17 cellular contexts compared by ENCODE assay signal in the genomic region with DNA sequence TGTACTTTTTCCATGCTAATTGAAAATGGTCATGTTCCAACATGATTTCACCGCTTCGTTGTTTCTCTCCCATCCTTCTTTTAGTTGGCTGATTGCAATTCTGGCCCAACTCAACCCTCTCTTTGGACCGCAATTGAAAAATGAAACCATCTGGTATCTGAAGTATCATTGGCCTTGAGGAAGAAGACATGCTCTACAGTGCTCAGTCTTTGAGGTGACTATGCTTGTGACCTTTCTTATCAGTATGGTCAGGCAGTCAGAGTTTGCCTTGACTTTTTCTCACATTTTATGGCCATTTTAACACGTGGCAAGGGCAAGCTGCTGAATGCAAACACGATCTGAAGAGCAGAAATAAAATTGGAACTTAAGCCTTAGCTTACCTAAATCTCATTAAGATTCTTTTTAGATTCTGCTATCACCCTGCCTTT. TPM values are rescaled to one million over a fixed set of nuclear protein-coding genes. Genes with fewer than 3 reads are reported as not detected.
DNase-seq lines count a peak whose midpoint lies in the region; ATAC-seq and TF ChIP-seq lines count a peak whose summit lies in the region.
"Had no signal": no experiment of that assay in that cellular context is flagged by ENCODE, and none has a peak within 500 bp of the region (broad histone marks: within the 10 kb centered on the region; RNA-seq: fewer than 3 reads in every experiment).

No MANE protein-coding gene starts in this region.

- H3K4me3 Mint-ChIP-seq in activated CD8-positive, alpha-beta memory T cell treated with anti-CD3 and anti-CD28 coated beads, Interleukin-2, amount 10 ng/mL, durations not matched to agents 7 days and 5 days: no peak overlapping the region
- no peak overlapping the region for H3K4me3 Mint-ChIP-seq in activated naive CD8-positive, alpha-beta T cell treated with anti-CD3 and anti-CD28 coated beads, Interleukin-2, amount 50 U/mL, for 24 hours
- H3K4me3 Mint-ChIP-seq in glutamatergic neuron (ENCODE audit: unreplicated experiment): no peak overlapping the region
- H3K4me3 Mint-ChIP-seq: CD4-positive, CD25-positive, alpha-beta regulatory T cell had no signal

- H3K27me3 Mint-ChIP-seq in activated CD8-positive, alpha-beta memory T cell treated with anti-CD3 and anti-CD28 coated beads, Interleukin-2, amount 10 ng/mL, durations not matched to agents 7 days and 5 days: no peaks in the 10 kb centered on the region
- H3K27me3 Mint-ChIP-seq in activated naive CD8-positive, alpha-beta T cell treated with anti-CD3 and anti-CD28 coated beads, Interleukin-2, amount 50 U/mL, for 24 hours: no peaks in the 10 kb centered on the region
- H3K27me3 Mint-ChIP-seq in glutamatergic neuron (ENCODE audit: unreplicated experiment): no peaks in the 10 kb centered on the region
- H3K27me3 Mint-ChIP-seq: CD4-positive, CD25-positive, alpha-beta regulatory T cell had no signal

- H3K27ac Mint-ChIP-seq in activated CD8-positive, alpha-beta memory T cell treated with anti-CD3 and anti-CD28 coated beads, Interleukin-2, amount 10 ng/mL, durations not matched to agents 7 days and 5 days: no peak overlapping the region
- H3K27ac Mint-ChIP-seq in activated naive CD8-positive, alpha-beta T cell treated with anti-CD3 and anti-CD28 coated beads, Interleukin-2, amount 50 U/mL, for 24 hours: peak overlapping the region; percentile 62
- peak overlapping the region; percentile 46 for H3K27ac Mint-ChIP-seq in glutamatergic neuron (ENCODE audit: unreplicated experiment)

- TF ChIP-seq CTCF in glutamatergic neuron (IDR thresholded peaks at IDR 0.05; ENCODE audit: partially characterized antibody, unreplicated experiment) (no peak), sigmoid colon (IDR thresholded peaks at IDR 0.05) (no peak), upper lobe of right lung (IDR thresholded peaks at IDR 0.05) (no peak), uterus (IDR thresholded peaks at IDR 0.05) (no peak)

- TF ChIP-seq POLR2A in sigmoid colon (IDR thresholded peaks at IDR 0.05) (no peak), uterus (IDR thresholded peaks at IDR 0.05) (no peak)

- peak; percentile 8 for DNase-seq in activated CD8-positive, alpha-beta memory T cell treated with anti-CD3 and anti-CD28 coated beads, Interleukin-2, amount 50 U/mL, for 48 hours
- no peak for DNase-seq in activated CD8-positive, alpha-beta memory T cell treated with anti-CD3 and anti-CD28 coated beads, Interleukin-2, amount 10 ng/mL, durations not matched to agents 7 days and 5 days
- DNase-seq in activated naive CD8-positive, alpha-beta T cell treated with anti-CD3 and anti-CD28 coated beads, Interleukin-2, amount 50 U/mL, for 24 hours: no peak
- DNase-seq in glutamatergic neuron (no peak), sigmoid colon (no peak), upper lobe of right lung (no peak), uterus (no peak), NOMO-1 treated with dmso at 0.1 percent for 144 hours (lab: John Stamatoyannopoulos, UW; ENCODE audit: unreplicated experiment) (no peak)
- DNase-seq: activated CD4-positive, CD25-positive, alpha-beta regulatory T cell; amniotic stem cell; CD4-positive, CD25-positive, alpha-beta regulatory T cell; GOT3; NCI-H2029; NCI-H526 treated with DMSO at 0.1 percent for 48 hours; SW 1271 had no signal

- H3K27me3 ChIP-seq in sigmoid colon: no peaks in the 10 kb centered on the region
- no peaks in the 10 kb centered on the region for H3K27me3 ChIP-seq in upper lobe of right lung
- H3K27me3 ChIP-seq in uterus: no peaks in the 10 kb centered on the region
- H3K27me3 ChIP-seq: Peyer's patch had no signal

- H3K4me1 ChIP-seq in sigmoid colon (peaks cover 0 to 45% (median 38%) of the 10 kb centered on the region in 4 donors), upper lobe of right lung (peaks cover 22% of the 10 kb centered on the region), uterus (no peaks in the 10 kb centered on the region)

- CTCF ChIA-PET in activated CD8-positive, alpha-beta memory T cell treated with anti-CD3 and anti-CD28 coated beads, Interleukin-2, amount 10 ng/mL, durations not matched to agents 7 days and 5 days (lab: Charles Lee): no interaction called here

- H3K4me1 Mint-ChIP-seq in activated CD8-positive, alpha-beta memory T cell treated with anti-CD3 and anti-CD28 coated beads, Interleukin-2, amount 10 ng/mL, durations not matched to agents 7 days and 5 days: peaks cover 20% of the 10 kb centered on the region
- peaks cover 31% of the 10 kb centered on the region for H3K4me1 Mint-ChIP-seq in activated naive CD8-positive, alpha-beta T cell treated with anti-CD3 and anti-CD28 coated beads, Interleukin-2, amount 50 U/mL, for 24 hours
- peaks cover 22% of the 10 kb centered on the region for H3K4me1 Mint-ChIP-seq in glutamatergic neuron (ENCODE audit: low read depth, unreplicated experiment)

- intact Hi-C loops in sigmoid colon (cut with DNase I): no loop called here
- intact Hi-C loops in upper lobe of right lung (cut with DNase I): no loop called here
- intact Hi-C loops in uterus (cut with DNase I; ENCODE audit: low total_unique reads): no loop called here

- H3K9me3 ChIP-seq in sigmoid colon (no peaks in the 10 kb centered on the region), upper lobe of right lung (no peaks in the 10 kb centered on the region), uterus (no peaks in the 10 kb centered on the region)
- H3K9me3 ChIP-seq: Peyer's patch had no signal

- H3K9me3 Mint-ChIP-seq in activated CD8-positive, alpha-beta memory T cell treated with anti-CD3 and anti-CD28 coated beads, Interleukin-2, amount 10 ng/mL, durations not matched to agents 7 days and 5 days (ENCODE audit: low read depth): peaks cover 2% of the 10 kb centered on the region
- H3K9me3 Mint-ChIP-seq in activated naive CD8-positive, alpha-beta T cell treated with anti-CD3 and anti-CD28 coated beads, Interleukin-2, amount 50 U/mL, for 24 hours: no peaks in the 10 kb centered on the region
- no peaks in the 10 kb centered on the region for H3K9me3 Mint-ChIP-seq in glutamatergic neuron (ENCODE audit: unreplicated experiment)

- H3K4me3 ChIP-seq in sigmoid colon: no peak overlapping the region
- no peak overlapping the region for H3K4me3 ChIP-seq in upper lobe of right lung
- no peak overlapping the region for H3K4me3 ChIP-seq in uterus
- H3K4me3 ChIP-seq: Peyer's patch, skin epidermis had no signal

- WGBS in sigmoid colon, 2 donors: 67 to 76% methylated on average over 5 of the region's 5 CpGs

- H3K36me3 Mint-ChIP-seq in activated CD8-positive, alpha-beta memory T cell treated with anti-CD3 and anti-CD28 coated beads, Interleukin-2, amount 10 ng/mL, durations not matched to agents 7 days and 5 days: peaks cover 45% of the 10 kb centered on the region
- peaks cover 46% of the 10 kb centered on the region for H3K36me3 Mint-ChIP-seq in activated naive CD8-positive, alpha-beta T cell treated with anti-CD3 and anti-CD28 coated beads, Interleukin-2, amount 50 U/mL, for 24 hours (ENCODE audit: low read depth)
- peaks cover 11% of the 10 kb centered on the region for H3K36me3 Mint-ChIP-seq in glutamatergic neuron (ENCODE audit: unreplicated experiment)

- H3K36me3 ChIP-seq in sigmoid colon (peaks cover 0 to 8% (median 2%) of the 10 kb centered on the region in 4 donors), upper lobe of right lung (peaks cover 34% of the 10 kb centered on the region), uterus (no peaks in the 10 kb centered on the region)

- H3K27ac ChIP-seq in sigmoid colon: peak overlapping the region; percentile 45 to 72 (median 62)
- H3K27ac ChIP-seq in upper lobe of right lung: no peak overlapping the region
- H3K27ac ChIP-seq in uterus: peak overlapping the region in 1 of 2 donors; percentile 11
- H3K27ac ChIP-seq: Peyer's patch had no signal

- no peak for ATAC-seq in activated CD8-positive, alpha-beta memory T cell treated with anti-CD3 and anti-CD28 coated beads, Interleukin-2, amount 10 ng/mL, durations not matched to agents 7 days and 5 days
- no peak for ATAC-seq in activated naive CD8-positive, alpha-beta T cell treated with anti-CD3 and anti-CD28 coated beads, Interleukin-2, amount 50 U/mL, for 24 hours
- no peak for ATAC-seq in upper lobe of right lung

- TF ChIP-seq EP300 in sigmoid colon (IDR thresholded peaks at IDR 0.05): no peak

RNA-seq across cellular contexts. Expression of a gene that starts 36.0 kb away (rescaled TPM):
- total RNA-seq in activated CD8-positive, alpha-beta memory T cell treated with anti-CD3 and anti-CD28 coated beads, Interleukin-2, amount 10 ng/mL, durations not matched to agents 7 days and 5 days: 10 to 100 TPM; 11.2 to 14.7 TPM
- total RNA-seq in glutamatergic neuron (ENCODE audit: unreplicated experiment): 16.6 TPM
- total RNA-seq in sigmoid colon: 10 to 100 TPM; 47.9 to 58.5 (median 56.6) TPM
- polyA plus RNA-seq in sigmoid colon: 1 to 10 TPM; 4.4 to 6.6 (median 6.6) TPM
- total RNA-seq in upper lobe of right lung: 47.4 TPM
- 10 to 100 TPM; 19.7 to 40.1 (median 35.2) TPM for total RNA-seq in uterus

RNA-seq across cellular contexts. Expression of a gene that starts 36.6 kb away (rescaled TPM):
- total RNA-seq in activated CD8-positive, alpha-beta memory T cell treated with anti-CD3 and anti-CD28 coated beads, Interleukin-2, amount 10 ng/mL, durations not matched to agents 7 days and 5 days: 100 to 1,000 TPM; 110 to 144 TPM
- total RNA-seq in glutamatergic neuron (ENCODE audit: unreplicated experiment) (95.3 TPM), sigmoid colon (100 to 1,000 TPM; 117 to 154 (median 134) TPM), upper lobe of right lung (326 TPM), uterus (100 to 1,000 TPM in 3 of 4 donors, 10 to 100 TPM in 1; 75.6 to 159 (median 137) TPM)
- polyA plus RNA-seq in sigmoid colon: 100 to 1,000 TPM; 158 to 261 (median 249) TPM
